ENCODE assay signal across 17 cellular contexts in the genomic region with DNA sequence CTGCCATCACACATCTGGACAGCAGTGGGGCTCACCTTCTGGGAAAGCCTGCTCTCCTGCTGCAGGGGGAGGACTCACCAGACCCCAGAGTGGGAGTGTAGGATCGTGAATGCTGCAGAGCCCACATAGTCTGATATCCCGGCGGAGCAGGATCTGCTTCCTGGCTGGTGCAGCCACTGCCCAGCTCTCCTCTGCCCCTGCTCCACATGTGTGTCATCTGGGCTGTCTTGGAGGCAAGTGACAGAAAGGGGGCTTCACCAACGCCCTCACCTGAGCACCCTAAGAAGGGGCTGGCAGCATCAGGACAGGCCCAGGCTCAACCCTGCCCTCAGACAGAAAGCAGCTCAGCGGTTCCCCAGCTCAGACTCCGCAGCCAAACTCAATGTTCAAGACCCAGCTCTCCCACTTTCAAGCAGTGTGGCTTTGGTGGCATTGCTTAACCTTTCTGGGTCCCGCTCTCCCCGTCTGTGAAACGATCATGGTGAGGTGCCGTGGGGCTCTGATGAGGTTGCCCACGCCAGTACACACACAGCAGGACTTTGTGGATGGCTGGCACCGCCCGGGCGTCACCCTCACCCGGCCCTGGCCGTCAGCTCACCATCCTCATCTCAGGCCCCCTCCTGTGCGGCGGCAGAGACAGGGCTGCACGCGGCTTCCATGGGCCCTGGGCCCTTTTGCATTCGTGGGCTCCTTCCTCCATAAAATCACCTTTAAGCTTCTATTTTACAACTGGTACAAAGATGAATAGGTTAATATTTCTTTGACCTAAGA.
DNase-seq lines count a peak whose midpoint lies in the region; ATAC-seq, FAIRE-seq and TF ChIP-seq lines count a peak whose summit lies in the region.
"Had no signal": no experiment of that assay in that cellular context is flagged by ENCODE, and none has a peak within 500 bp of the region (broad histone marks: within the 10 kb centered on the region; RNA-seq: fewer than 3 reads in every experiment).

No MANE protein-coding gene starts in this region.

- DNase-seq in natural killer cell treated with Interleukin-12 subunit alpha and Interleukin-12 subunit beta and Interleukin-15 and Interleukin-18, amount 100 ng/mL, for 72 hours (ENCODE audit: low spot score) = peak; percentile 53
- DNase-seq in natural killer cell (no peak), H1 (ENCODE audit: low read depth in 1 of 2, low spot score in 2 of 2) (no peak), neuronal stem cell (ENCODE audit: low spot score) (no peak), type B pancreatic cell (ENCODE audit: extremely low spot score, unreplicated experiment) (no peak), NCI-H82 (lab: John Stamatoyannopoulos, UW) (no peak)
- DNase-seq: 8988T; AML-193; Caco-2; CD8-positive, alpha-beta memory T cell; DND-41; GDM1; HCEC 1CT had no signal

- H3K27me3 ChIP-seq in H1 (replicated peaks in 1 of 4; ENCODE audit: control insufficient read depth in 3 of 4, extremely low read depth in 1 of 4, insufficient read depth in 3 of 4, low read length in 3 of 4) = no peaks in the 10 kb centered on the region
- no peaks in the 10 kb centered on the region for H3K27me3 ChIP-seq in neuronal stem cell (ENCODE audit: control insufficient read depth in 3 of 3, insufficient read depth in 3 of 3, low read depth in 1 of 3, low read length in 3 of 3)

- H3K4me1 Mint-ChIP-seq in natural killer cell treated with Interleukin-12 subunit alpha and Interleukin-12 subunit beta and Interleukin-15 and Interleukin-18, amount 100 ng/mL, for 72 hours (ENCODE audit: low read depth in 2 of 2) = peaks cover 0 to 8% of the 10 kb centered on the region in 2 donors
- H3K4me1 Mint-ChIP-seq in natural killer cell = peaks cover 4 to 7% of the 10 kb centered on the region in 2 donors
- H3K4me1 Mint-ChIP-seq in type B pancreatic cell (ENCODE audit: unreplicated experiment) = peaks cover 13% of the 10 kb centered on the region
- H3K4me1 Mint-ChIP-seq: CD8-positive, alpha-beta memory T cell had no signal

- H3K23ac ChIP-seq in H1 (ENCODE audit: insufficient read length) (no peak overlapping the region), neuronal stem cell (ENCODE audit: low read depth, low read length, poor library complexity) (peak overlapping the region; percentile 4)

- H3K36me3 Mint-ChIP-seq in natural killer cell treated with Interleukin-12 subunit alpha and Interleukin-12 subunit beta and Interleukin-15 and Interleukin-18, amount 100 ng/mL, for 72 hours = no peaks in the 10 kb centered on the region
- H3K36me3 Mint-ChIP-seq in natural killer cell (no peaks in the 10 kb centered on the region), type B pancreatic cell (no peaks in the 10 kb centered on the region)
- H3K36me3 Mint-ChIP-seq: CD8-positive, alpha-beta memory T cell had no signal

- no peaks in the 10 kb centered on the region for H4K20me1 ChIP-seq in H1 (replicated peaks in 1 of 2; ENCODE audit: control insufficient read depth in 1 of 2, insufficient read depth in 2 of 2, low read length in 2 of 2)

- no peaks in the 10 kb centered on the region for H3K79me1 ChIP-seq in H1 (ENCODE audit: low read depth, low read length)
- no peaks in the 10 kb centered on the region for H3K79me1 ChIP-seq in neuronal stem cell (ENCODE audit: low read depth, low read length)

- H2BK120ac ChIP-seq in H1 (replicated peaks; ENCODE audit: low read depth, low read length) (no peak overlapping the region), neuronal stem cell (ENCODE audit: low read depth, low read length) (no peak overlapping the region)

- TF ChIP-seq POLR2A in H1 (IDR thresholded peaks at IDR 0.05; ENCODE audit: control extremely low read depth in 1 of 2, low read depth in 2 of 2, low read length in 2 of 2) = no peak

- H3K4ac ChIP-seq in H1 (replicated peaks; ENCODE audit: insufficient read length, low read depth, low read length) = peak overlapping the region; percentile 60
- no peak overlapping the region for H3K4ac ChIP-seq in neuronal stem cell (ENCODE audit: low read length)

- FAIRE-seq in H1 (lab: Jason Lieb, UNC) = no peak
- FAIRE-seq: GM12892 had no signal

- H3K27ac ChIP-seq in H1 (ENCODE audit: low read depth, low read length) = no peak overlapping the region
- H3K27ac ChIP-seq in neuronal stem cell (replicated peaks; ENCODE audit: low read length) = no peak overlapping the region
- H3K27ac ChIP-seq in temporal lobe (ENCODE audit: low read depth, low read length) = peak overlapping the region; percentile 95
- H3K27ac ChIP-seq: BLaER1 had no signal

- no peaks in the 10 kb centered on the region for H3K23me2 ChIP-seq in H1 (ENCODE audit: low read depth, low read length)

- peaks cover 0 to 4% of the 10 kb centered on the region in 2 donors for H3K27me3 Mint-ChIP-seq in natural killer cell treated with Interleukin-12 subunit alpha and Interleukin-12 subunit beta and Interleukin-15 and Interleukin-18, amount 100 ng/mL, for 72 hours
- H3K27me3 Mint-ChIP-seq in natural killer cell (ENCODE audit: low read depth in 2 of 2) = peaks cover 10 to 11% of the 10 kb centered on the region in 2 donors
- peaks cover 48% of the 10 kb centered on the region for H3K27me3 Mint-ChIP-seq in type B pancreatic cell

- H3K9me3 ChIP-seq in H1 (ENCODE audit: insufficient read depth in 2 of 2, low read depth in 1 of 2, low read length in 1 of 2) (no peaks in the 10 kb centered on the region), neuronal stem cell (replicated peaks in 1 of 2; ENCODE audit: control insufficient read depth in 2 of 2, insufficient read depth in 1 of 2, low read depth in 1 of 2, low read length in 2 of 2) (peaks cover 0 to 2% of the 10 kb centered on the region in 2 donors)
- H3K9me3 ChIP-seq: Caco-2 had no signal

- no peak for ATAC-seq in natural killer cell treated with Interleukin-12 subunit alpha and Interleukin-12 subunit beta and Interleukin-15 and Interleukin-18, amount 100 ng/mL, for 72 hours
- ATAC-seq in natural killer cell = no peak
- ATAC-seq in HG03521 (IDR thresholded peaks at IDR 0.05; ENCODE audit: unreplicated experiment) = no peak

- intact Hi-C loops in natural killer cell (cut with micrococcal nuclease) = no loop called here

- H2BK20ac ChIP-seq in H1 (ENCODE audit: low read length) = no peak overlapping the region

- 91% methylated on average over 21 of the region's 21 CpGs; no CpG with 5 or more reads in 1 of the 2 experiments for WGBS in H1 (ENCODE audit: extremely low coverage in 1 of 2, insufficient coverage in 1 of 2, insufficient read length in 1 of 2, insufficient replicate concordance in 2 of 2, low coverage in 1 of 2, low lambda C conversion rate in 2 of 2, missing lambda C conversion rate in 1 of 2), 2 experiments
- no CpG with 5 or more reads among the region's 21 CpGs for WGBS in neuronal stem cell (ENCODE audit: extremely low coverage in 2 of 2, insufficient read length in 2 of 2, insufficient replicate concordance in 1 of 2), 2 donors

- H3K79me2 ChIP-seq in H1 (ENCODE audit: control insufficient read depth in 1 of 2, insufficient read depth in 2 of 2, low read length in 2 of 2) = no peaks in the 10 kb centered on the region

- no peak for TF ChIP-seq EP300 in H1 (IDR thresholded peaks at IDR 0.05; ENCODE audit: borderline replicate concordance in 1 of 2, low read depth in 2 of 2, low read length in 2 of 2)

- H3K36me3 ChIP-seq in H1 (ENCODE audit: control insufficient read depth in 2 of 4, insufficient read depth in 4 of 4, low read length in 3 of 4) (no peaks in the 10 kb centered on the region), neuronal stem cell (replicated peaks in 1 of 2; ENCODE audit: control insufficient read depth in 2 of 2, insufficient read depth in 2 of 2, low read length in 2 of 2) (peaks cover 0 to 2% of the 10 kb centered on the region in 2 donors)
- H3K36me3 ChIP-seq: BLaER1 had no signal

- H2BK5ac ChIP-seq in H1 (ENCODE audit: low read depth, low read length) (0 out of 2 replicates have a peak overlapping the region, but pooled peaks have one; percentile 3), neuronal stem cell (ENCODE audit: low read length) (no peak overlapping the region)

- TF ChIP-seq RAD21 in H1 (IDR thresholded peaks at IDR 0.05 in 1 of 2, conservative IDR thresholded peaks at IDR 0.05 in 1 of 2; ENCODE audit: low read depth in 2 of 2, low read length in 2 of 2) = no peak

- no peak overlapping the region for H3K27ac Mint-ChIP-seq in natural killer cell treated with Interleukin-12 subunit alpha and Interleukin-12 subunit beta and Interleukin-15 and Interleukin-18, amount 100 ng/mL, for 72 hours
- H3K27ac Mint-ChIP-seq in natural killer cell (no peak overlapping the region), type B pancreatic cell (no peak overlapping the region)
- H3K27ac Mint-ChIP-seq: CD8-positive, alpha-beta memory T cell had no signal

- H3K56ac ChIP-seq in H1 (replicated peaks; ENCODE audit: insufficient read length, low read depth, low read length) = no peak overlapping the region

- H3K14ac ChIP-seq in H1 (ENCODE audit: insufficient read length) = no peak overlapping the region
- H3K14ac ChIP-seq in neuronal stem cell (ENCODE audit: low read length) = peak overlapping the region; percentile 64

- no peak overlapping the region for H4K5ac ChIP-seq in H1 (ENCODE audit: insufficient read length, low read depth, low read length)

- no peak overlapping the region for H4K8ac ChIP-seq in H1 (ENCODE audit: extremely low read depth, insufficient read depth, low read length)
- H4K8ac ChIP-seq in neuronal stem cell (ENCODE audit: low read depth, low read length) = no peak overlapping the region

- POLR2A ChIA-PET in H1 (lab: Charles Lee; ENCODE audit: partially characterized antibody) = interaction anchor here (0.8 kb wide), 1 partner anchor 10 kb away, joined by 3 read pairs; no protein-coding TSS in a partner anchor

- peak overlapping the region; percentile 2 for H4K91ac ChIP-seq in H1 (replicated peaks; ENCODE audit: insufficient read length, low read length)
- no peak overlapping the region for H4K91ac ChIP-seq in neuronal stem cell (ENCODE audit: low read depth, low read length, poor library complexity)

- CTCF ChIA-PET in H1 (lab: Charles Lee; ENCODE audit: partially characterized antibody) = interaction anchor here (0.9 to 2.0 kb wide), 3 partner anchors 29 to 460 kb away, joined by 3 to 4 read pairs (median 4); no protein-coding TSS in a partner anchor

- H2AFZ ChIP-seq in H1 (ENCODE audit: low read length) (no peak overlapping the region), neuronal stem cell (ENCODE audit: low read length) (no peak overlapping the region)

- H2BK12ac ChIP-seq in H1 (ENCODE audit: low read depth, low read length) (peak overlapping the region; percentile 1; the same call in 1 of the 2 replicates), neuronal stem cell (ENCODE audit: low read length) (no peak overlapping the region)

- H3K4me1 ChIP-seq in H1 (replicated peaks in 1 of 4; ENCODE audit: control insufficient read depth in 3 of 4, insufficient read depth in 4 of 4, low read length in 3 of 4) (peaks cover 8 to 30% (median 20%) of the 10 kb centered on the region in 4 experiments), neuronal stem cell (ENCODE audit: control insufficient read depth in 2 of 2, insufficient read depth in 1 of 2, low read depth in 1 of 2, low read length in 2 of 2) (peaks cover 17 to 36% of the 10 kb centered on the region in 2 donors)
- H3K4me1 ChIP-seq: Caco-2 had no signal

- H3K18ac ChIP-seq in H1 (ENCODE audit: extremely low read depth, low read length) (no peak overlapping the region), neuronal stem cell (ENCODE audit: low read length) (peak overlapping the region; percentile 77)

- H3K4me2 ChIP-seq in H1 (ENCODE audit: insufficient read depth in 1 of 2, low read depth in 2 of 2, low read length in 2 of 2) (no peak overlapping the region), neuronal stem cell (ENCODE audit: insufficient read depth, low read length, poor library complexity, severe bottlenecking) (no peak overlapping the region)
- H3K4me2 ChIP-seq: BLaER1 had no signal

- no peak overlapping the region for H3K4me3 ChIP-seq in H1 (ENCODE audit: extremely low read depth in 1 of 4, insufficient read depth in 2 of 4, low read depth in 3 of 4, low read length in 4 of 4)
- H3K4me3 ChIP-seq in neuronal stem cell (ENCODE audit: low read length in 2 of 2) = no peak overlapping the region
- H3K4me3 ChIP-seq: BLaER1 had no signal

- no peak overlapping the region; the same call in 1 of the 2 replicates for H2BK15ac ChIP-seq in H1 (ENCODE audit: low read length)
- peak overlapping the region; percentile 18 for H2BK15ac ChIP-seq in neuronal stem cell (ENCODE audit: low read length)

- H3K4me3 Mint-ChIP-seq in natural killer cell treated with Interleukin-12 subunit alpha and Interleukin-12 subunit beta and Interleukin-15 and Interleukin-18, amount 100 ng/mL, for 72 hours = no peak overlapping the region
- no peak overlapping the region for H3K4me3 Mint-ChIP-seq in natural killer cell
- no peak overlapping the region for H3K4me3 Mint-ChIP-seq in type B pancreatic cell
- H3K4me3 Mint-ChIP-seq: CD8-positive, alpha-beta memory T cell had no signal

- H2AK5ac ChIP-seq in H1 (ENCODE audit: low read depth, low read length) (no peak overlapping the region; the same call in 1 of the 2 replicates), neuronal stem cell (ENCODE audit: low read depth, low read length) (no peak overlapping the region)

- H3K9ac ChIP-seq in H1 (replicated peaks in 1 of 4; ENCODE audit: extremely low read depth in 1 of 4, low read depth in 3 of 4, low read length in 3 of 4) = no peak overlapping the region
- H3K9ac ChIP-seq in neuronal stem cell (ENCODE audit: low read depth, low read length, poor library complexity) = no peak overlapping the region
- H3K9ac ChIP-seq: BLaER1 had no signal

- no peak for TF ChIP-seq CTCF in natural killer cell (IDR thresholded peaks at IDR 0.05)
- no peak for TF ChIP-seq CTCF in H1 (IDR thresholded peaks at IDR 0.05; ENCODE audit: control extremely low read depth in 1 of 3, insufficient read depth in 1 of 3, low read depth in 1 of 3, low read length in 3 of 3)
- TF ChIP-seq CTCF in type B pancreatic cell (conservative IDR thresholded peaks at IDR 0.05) = no peak

- no peaks in the 10 kb centered on the region for H3K9me3 Mint-ChIP-seq in natural killer cell treated with Interleukin-12 subunit alpha and Interleukin-12 subunit beta and Interleukin-15 and Interleukin-18, amount 100 ng/mL, for 72 hours
- no peaks in the 10 kb centered on the region for H3K9me3 Mint-ChIP-seq in natural killer cell
- H3K9me3 Mint-ChIP-seq in type B pancreatic cell = no peaks in the 10 kb centered on the region
